In genomic region chr18:63253428-63254372, GRCh38 we compare ENCODE assay signal across 9 cellular contexts.
DNase-seq lines count a peak whose midpoint lies in the region; ATAC-seq lines count a peak whose summit lies in the region.
"Had no signal": no experiment of that assay in that cellular context is flagged by ENCODE, and none has a peak within 500 bp of the region (broad histone marks: within the 10 kb centered on the region; RNA-seq: fewer than 3 reads in every experiment).

No MANE protein-coding gene starts in this region.

- ATAC-seq in HG03095 (IDR thresholded peaks at IDR 0.05; ENCODE audit: unreplicated experiment): no peak
- ATAC-seq: Panc1 had no signal

- peak; percentile 64 for DNase-seq in GM03348 (ENCODE audit: low spot score)
- DNase-seq in SK-N-MC (ENCODE audit: low read depth, low spot score): peak; percentile 72
- peak; percentile 48 for DNase-seq in epidermal melanocyte (ENCODE audit: insufficient read length, low spot score)
- DNase-seq in renal cortical epithelial cell (ENCODE audit: low read depth): peak; percentile 50
- no peak for DNase-seq in islet precursor cell
- no peak for DNase-seq in G401 (ENCODE audit: low spot score)
- no peak for DNase-seq in NCI-H1048 (lab: John Stamatoyannopoulos, UW)

- peak overlapping the region; percentile 93 for H3K27ac ChIP-seq in SK-N-MC

- H3K36me3 ChIP-seq in SK-N-MC (ENCODE audit: insufficient read depth, low read length): no peaks in the 10 kb centered on the region

- in situ Hi-C loops in G401 (cut with HindIII; ENCODE audit: low sequenced_read_pairs): no loop called here

- no peaks in the 10 kb centered on the region for H3K9me3 ChIP-seq in SK-N-MC (ENCODE audit: low read depth, low read length)

- H3K9ac ChIP-seq in SK-N-MC (ENCODE audit: insufficient read length): peak overlapping the region; percentile 58

- peak overlapping the region; percentile 52 for H3K4me3 ChIP-seq in SK-N-MC

Comparison
In these comparisons a context has a peak if more than half of its experiments do, and no peak if none do; other contexts are left out.
1. DNase-seq: peak in GM03348 (single experiment), SK-N-MC (single experiment), epidermal melanocyte (single experiment) and renal cortical epithelial cell (single experiment); none in islet precursor cell (single experiment), G401 (single experiment) and NCI-H1048 (single experiment).